Comparison of ENCODE assay signal across 7 cellular contexts in genomic region chr16:14632693-14633569, GRCh38. TPM values are rescaled to one million over a fixed set of nuclear protein-coding genes. Genes with fewer than 3 reads are reported as not detected.
DNase-seq lines count a peak whose midpoint lies in the region; ATAC-seq and TF ChIP-seq lines count a peak whose summit lies in the region.

Gene BFAR, plus strand, starts transcription at chr16:14632951. Its CDS starts 11,396 bp downstream, at chr16:14644347.

- peak within 1 kb of the TSS; percentile 87 for H3K4me3 ChIP-seq in hepatocyte

- peak within 1 kb of the TSS; percentile 89 for H3K4me2 ChIP-seq in hepatocyte

- H4K20me1 ChIP-seq in hepatocyte (ENCODE audit: insufficient read depth, poor library complexity, severe bottlenecking), result peaks cover 18% of the 10 kb centered on the region

- no peaks in the 10 kb centered on the region for H3K27me3 ChIP-seq in hepatocyte

- DNase-seq in NCI-H2081 (lab: John Stamatoyannopoulos, UW) (peak; percentile 97), T1000 (lab: John Stamatoyannopoulos, UW) (peak; percentile 96), astrocyte of the hippocampus (ENCODE audit: low read depth, low spot score) (peak; percentile 99), hepatocyte (ENCODE audit: low spot score) (peak; percentile 99), retina (peak; percentile 96)

- no peaks in the 10 kb centered on the region for H3K9me2 ChIP-seq in hepatocyte (replicated peaks; ENCODE audit: insufficient read depth)

- no peaks in the 10 kb centered on the region for H3K36me3 ChIP-seq in hepatocyte (replicated peaks; ENCODE audit: insufficient read depth, low read depth)

- no peaks in the 10 kb centered on the region for H3K9me3 ChIP-seq in hepatocyte (ENCODE audit: low read depth)

- under 1% methylated on average over 64 of the region's 69 CpGs for WGBS in hepatocyte (ENCODE audit: low lambda C conversion rate, missing lambda C conversion rate)

- TF ChIP-seq CTCF in hepatocyte (IDR thresholded peaks at IDR 0.05; ENCODE audit: poor library complexity), result no peak

- peak within 1 kb of the TSS; percentile 97 for H3K27ac ChIP-seq in hepatocyte

- H2AFZ ChIP-seq in hepatocyte, result peak within 1 kb of the TSS; percentile 77

- peaks cover 68% of the 10 kb centered on the region for H3K79me2 ChIP-seq in hepatocyte

- H3K4me1 ChIP-seq in hepatocyte (ENCODE audit: insufficient read depth), result peaks cover 47% of the 10 kb centered on the region

- ATAC-seq in GM18508 (IDR thresholded peaks at IDR 0.05; ENCODE audit: insufficient read depth, unreplicated experiment) (peak; percentile 69), HG03025 (IDR thresholded peaks at IDR 0.05; ENCODE audit: low FRiP score, unreplicated experiment) (peak; percentile 78)

RNA-seq across cellular contexts. Expression of gene BFAR, which starts in this region (rescaled TPM):
- total RNA-seq in hepatocyte, result 76.9 and 98.9 TPM in 2 replicates
- 44.0 and 44.6 TPM in 2 replicates for polyA plus RNA-seq in hepatocyte

Comparison
In these comparisons a context has a peak if more than half of its experiments do, and no peak if none do; other contexts are left out.
1. Peak in every context shown above with its lines: DNase-seq, ATAC-seq, H3K4me3 ChIP-seq and H3K27ac ChIP-seq.